In the genomic region with DNA sequence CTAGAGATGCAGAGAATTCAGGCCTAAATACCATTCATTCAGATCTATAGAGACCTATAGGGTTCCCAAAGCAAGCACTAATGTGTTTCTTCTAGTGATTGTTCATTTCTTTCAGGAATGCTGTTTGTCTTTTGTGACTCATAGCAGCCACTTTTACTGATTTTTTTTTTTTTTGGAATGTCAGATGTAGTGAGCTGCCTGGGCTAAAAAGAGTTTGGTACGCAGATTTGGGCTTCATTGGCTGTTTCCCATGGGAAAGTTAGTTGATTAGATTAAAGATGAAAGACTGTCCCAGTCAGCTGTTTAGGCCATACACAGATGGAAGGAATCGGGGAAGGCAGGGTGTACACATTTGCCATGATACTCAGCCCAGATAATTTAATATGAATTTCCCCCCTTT, we compare ENCODE assay signal across 8 cellular contexts.
DNase-seq lines count a peak whose midpoint lies in the region; ATAC-seq and TF ChIP-seq lines count a peak whose summit lies in the region.

No MANE protein-coding gene starts in this region.

- H2BK120ac ChIP-seq in mesenchymal stem cell (ENCODE audit: low read depth, low read length): peak overlapping the region; percentile 66

- H2BK15ac ChIP-seq in mesenchymal stem cell (ENCODE audit: low read depth, poor library complexity, severe bottlenecking): no peak overlapping the region

- peak overlapping the region; percentile 75 for H3K27ac Mint-ChIP-seq in HFFc6

- H3K14ac ChIP-seq in mesenchymal stem cell (ENCODE audit: low read length in 2 of 2): no peak overlapping the region

- DNase-seq in ACHN (peak; percentile 56), HFFc6 (peak; percentile 32), astrocyte of the spinal cord (ENCODE audit: low read depth, low spot score) (peak; percentile 68), mesenchymal stem cell (peak; percentile 71), Right ventricle myocardium inferior (ENCODE audit: missing footprints) (no peak), NCI-H187 (lab: John Stamatoyannopoulos, UW) (no peak), D341Med (ENCODE audit: low spot score) (no peak)

- peaks cover 4% of the 10 kb centered on the region; the same call in 1 of the 2 replicates for H3K9me3 Mint-ChIP-seq in HFFc6

- TF ChIP-seq CTCF in HFFc6 (IDR thresholded peaks at IDR 0.05) (no peak), astrocyte of the spinal cord (IDR thresholded peaks at IDR 0.05; ENCODE audit: low read depth, low read length) (no peak)

- in situ Hi-C loops in ACHN (cut with HindIII; ENCODE audit: low pct_ligation_motif_present, low pct_unique_long_range_greater_than_20kb, low sequenced_read_pairs): no loop called here
- in situ Hi-C loops in astrocyte of the spinal cord (cut with HindIII; ENCODE audit: low sequenced_read_pairs): no loop called here

- ATAC-seq in Right ventricle myocardium inferior: no peak
- ATAC-seq in HG02840 (IDR thresholded peaks at IDR 0.05; ENCODE audit: low FRiP score, unreplicated experiment): no peak

- H4K91ac ChIP-seq in mesenchymal stem cell (ENCODE audit: low read length): no peak overlapping the region

- H3K79me1 ChIP-seq in mesenchymal stem cell (replicated peaks; ENCODE audit: low read length, poor library complexity, severe bottlenecking): no peaks in the 10 kb centered on the region

- peak overlapping the region; percentile 82 for H3K9ac ChIP-seq in mesenchymal stem cell (ENCODE audit: low read length)

- peak overlapping the region; percentile 19 for H2AK5ac ChIP-seq in mesenchymal stem cell (ENCODE audit: low read length, severe bottlenecking)

- H3K4ac ChIP-seq in mesenchymal stem cell (ENCODE audit: low read depth in 1 of 2, low read length in 2 of 2): peak overlapping the region; percentile 6 to 81

- intact Hi-C loops in Right ventricle myocardium inferior (cut with DNase I): no loop called here

- no peaks in the 10 kb centered on the region for H3K27me3 Mint-ChIP-seq in HFFc6 (ENCODE audit: insufficient read depth)

- no peak overlapping the region for H2AFZ ChIP-seq in mesenchymal stem cell (ENCODE audit: low read depth, low read length)

- peaks cover 16% of the 10 kb centered on the region for H3K36me3 Mint-ChIP-seq in HFFc6 (ENCODE audit: low read depth)

- 0% methylated on average over 1 of the region's 2 CpGs for WGBS in mesenchymal stem cell

- peak overlapping the region; percentile 20 for H2BK5ac ChIP-seq in mesenchymal stem cell (ENCODE audit: low read depth, low read length, poor library complexity, severe bottlenecking)

- H3K4me3 Mint-ChIP-seq in HFFc6: peak overlapping the region; percentile 74

- H3K23ac ChIP-seq in mesenchymal stem cell (ENCODE audit: low read length in 2 of 2): no peak overlapping the region

- no peaks in the 10 kb centered on the region for H3K27me3 ChIP-seq in mesenchymal stem cell (ENCODE audit: control insufficient read depth in 1 of 2, insufficient read depth in 1 of 2, low read length in 2 of 2)

- H3K9me3 ChIP-seq in mesenchymal stem cell (ENCODE audit: control insufficient read depth, low read length): no peaks in the 10 kb centered on the region

- H3K36me3 ChIP-seq in mesenchymal stem cell (ENCODE audit: control insufficient read depth in 1 of 2, insufficient read depth in 2 of 2, low read depth in 1 of 2, low read length in 2 of 2): no peaks in the 10 kb centered on the region

- peak overlapping the region in 1 of 2 experiments; percentile 40 for H2BK12ac ChIP-seq in mesenchymal stem cell (ENCODE audit: low read length in 2 of 2)

- no peak overlapping the region for H4K8ac ChIP-seq in mesenchymal stem cell (ENCODE audit: low read length)

- peaks cover 12% of the 10 kb centered on the region for H3K4me1 ChIP-seq in mesenchymal stem cell (ENCODE audit: control insufficient read depth, insufficient read depth, low read depth, low read length)

- peak overlapping the region; percentile 86 for H3K27ac ChIP-seq in mesenchymal stem cell (ENCODE audit: low read length, poor library complexity, severe bottlenecking)

- H3K4me1 Mint-ChIP-seq in HFFc6 (ENCODE audit: low read depth): peaks cover 79% of the 10 kb centered on the region

- no peak overlapping the region for H3K4me3 ChIP-seq in astrocyte of the spinal cord (ENCODE audit: low read depth, low read length)
- peak overlapping the region in 1 of 2 experiments; percentile 59 for H3K4me3 ChIP-seq in mesenchymal stem cell (ENCODE audit: insufficient read depth in 1 of 2, low read depth in 1 of 2, low read length in 2 of 2)

- H3K18ac ChIP-seq in mesenchymal stem cell (ENCODE audit: low read depth in 1 of 2, low read length in 2 of 2): peak overlapping the region; percentile 65 to 80

- H3K4me2 ChIP-seq in mesenchymal stem cell (ENCODE audit: low read length, poor library complexity, severe bottlenecking): no peak overlapping the region

Comparison
In these comparisons a context has a peak if more than half of its experiments do, and no peak if none do; other contexts are left out.
1. DNase-seq: peak in ACHN (single experiment), HFFc6 (single experiment), astrocyte of the spinal cord (single experiment) and mesenchymal stem cell (single experiment); none in Right ventricle myocardium inferior (single experiment), NCI-H187 (0 of 2) and D341Med (single experiment).